In the genomic region with DNA sequence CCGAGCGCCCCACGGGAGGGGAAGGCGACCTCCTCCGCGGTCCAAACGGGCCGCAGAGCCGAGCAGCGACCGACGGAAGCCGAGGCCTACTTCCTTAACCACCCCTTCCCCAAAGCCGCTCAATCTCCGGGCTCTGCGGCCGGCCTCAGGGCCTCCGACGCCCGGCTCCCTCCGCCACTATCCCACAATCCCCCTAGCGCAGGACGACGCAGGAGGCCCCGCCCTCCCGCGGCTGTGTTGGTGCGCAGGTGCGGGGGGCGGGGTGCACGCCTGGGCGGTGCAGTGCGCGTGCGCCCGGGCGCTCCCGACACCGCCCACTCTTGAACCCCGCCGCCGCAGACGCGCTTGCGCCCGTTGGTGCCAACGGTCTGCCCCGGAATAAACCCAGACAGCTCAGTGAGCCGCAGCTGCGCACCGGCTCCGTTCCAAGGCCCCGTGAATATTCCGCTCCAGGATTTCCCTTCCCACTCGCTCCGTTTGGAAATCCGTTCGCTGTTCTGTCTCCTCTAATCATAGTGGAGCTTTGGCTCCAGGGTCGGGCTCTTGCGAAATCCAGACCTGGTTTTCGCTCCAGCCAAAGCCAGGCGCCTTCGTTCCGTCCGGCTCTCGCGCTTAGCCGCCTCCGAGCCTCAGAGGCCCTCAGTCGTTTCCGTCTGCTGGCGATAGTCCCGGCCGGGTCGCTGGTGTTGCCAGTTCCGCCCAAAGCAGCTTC, we compare ENCODE assay signal across 8 cellular contexts. TPM values are rescaled to one million over a fixed set of nuclear protein-coding genes. Genes with fewer than 3 reads are reported as not detected.
DNase-seq lines count a peak whose midpoint lies in the region; ATAC-seq and TF ChIP-seq lines count a peak whose summit lies in the region.

A gene with protein sequence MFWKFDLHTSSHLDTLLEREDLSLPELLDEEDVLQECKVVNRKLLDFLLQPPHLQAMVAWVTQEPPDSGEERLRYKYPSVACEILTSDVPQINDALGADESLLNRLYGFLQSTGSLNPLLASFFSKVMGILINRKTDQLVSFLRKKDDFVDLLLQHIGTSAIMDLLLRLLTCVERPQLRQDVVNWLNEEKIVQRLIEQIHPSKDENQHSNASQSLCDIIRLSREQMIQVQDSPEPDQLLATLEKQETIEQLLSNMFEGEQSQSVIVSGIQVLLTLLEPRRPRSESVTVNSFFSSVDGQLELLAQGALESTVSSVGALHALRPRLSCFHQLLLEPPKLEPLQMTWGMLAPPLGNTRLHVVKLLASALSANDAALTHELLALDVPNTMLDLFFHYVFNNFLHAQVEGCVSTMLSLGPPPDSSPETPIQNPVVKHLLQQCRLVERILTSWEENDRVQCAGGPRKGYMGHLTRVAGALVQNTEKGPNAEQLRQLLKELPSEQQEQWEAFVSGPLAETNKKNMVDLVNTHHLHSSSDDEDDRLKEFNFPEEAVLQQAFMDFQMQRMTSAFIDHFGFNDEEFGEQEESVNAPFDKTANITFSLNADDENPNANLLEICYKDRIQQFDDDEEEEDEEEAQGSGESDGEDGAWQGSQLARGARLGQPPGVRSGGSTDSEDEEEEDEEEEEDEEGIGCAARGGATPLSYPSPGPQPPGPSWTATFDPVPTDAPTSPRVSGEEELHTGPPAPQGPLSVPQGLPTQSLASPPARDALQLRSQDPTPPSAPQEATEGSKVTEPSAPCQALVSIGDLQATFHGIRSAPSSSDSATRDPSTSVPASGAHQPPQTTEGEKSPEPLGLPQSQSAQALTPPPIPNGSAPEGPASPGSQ (minus strand): TSS at position 190 of the 712 bp plus-strand sequence. CDS start 11,914 bp downstream, outside the sequence.

- peaks cover 35% of the 10 kb centered on the region for H3K4me1 ChIP-seq in upper lobe of right lung

- H3K9me3 ChIP-seq in upper lobe of right lung = no peaks in the 10 kb centered on the region

- in situ Hi-C loops in GM13977 (cut with MboI; ENCODE audit: low pct_unique_long_range_greater_than_20kb, low sequenced_read_pairs, unreplicated experiment) = no loop called here

- no peaks in the 10 kb centered on the region for H3K36me3 ChIP-seq in upper lobe of right lung

- ATAC-seq in HG02884 (IDR thresholded peaks at IDR 0.05; ENCODE audit: unreplicated experiment) (peak; percentile 54), left cardiac atrium (peak; percentile 96 to 97), upper lobe of right lung (peak; percentile 95)

- peak within 1 kb of the TSS; percentile 100 for H3K4me3 Mint-ChIP-seq in T-helper 1 cell treated with Interleukin-12 subunit alpha and Interleukin-12 subunit beta and Interleukin-4 antibody, amounts not matched to agents 30 μg/mL and 1 μg/mL, for 36 hours

- peaks cover 32% of the 10 kb centered on the region for H3K36me3 Mint-ChIP-seq in T-helper 1 cell treated with Interleukin-12 subunit alpha and Interleukin-12 subunit beta and Interleukin-4 antibody, amounts not matched to agents 30 μg/mL and 1 μg/mL, for 36 hours (ENCODE audit: low read depth)

- H3K9me3 Mint-ChIP-seq in T-helper 1 cell treated with Interleukin-12 subunit alpha and Interleukin-12 subunit beta and Interleukin-4 antibody, amounts not matched to agents 30 μg/mL and 1 μg/mL, for 36 hours = no peaks in the 10 kb centered on the region

- peak within 1 kb of the TSS; percentile 86 for H3K4me3 ChIP-seq in upper lobe of right lung

- peak within 1 kb of the TSS; percentile 92 for H3K27ac ChIP-seq in upper lobe of right lung

- intact Hi-C loops in left cardiac atrium (cut with DNase I) (no loop called here), posterior vena cava (cut with DNase I) (no loop called here), upper lobe of right lung (cut with DNase I) (no loop called here)

- H3K4me1 Mint-ChIP-seq in T-helper 1 cell treated with Interleukin-12 subunit alpha and Interleukin-12 subunit beta and Interleukin-4 antibody, amounts not matched to agents 30 μg/mL and 1 μg/mL, for 36 hours (ENCODE audit: low read depth) = peaks cover 34% of the 10 kb centered on the region

- peak within 1 kb of the TSS; percentile 98 for H3K27ac Mint-ChIP-seq in T-helper 1 cell treated with Interleukin-12 subunit alpha and Interleukin-12 subunit beta and Interleukin-4 antibody, amounts not matched to agents 30 μg/mL and 1 μg/mL, for 36 hours

- no peaks in the 10 kb centered on the region for H3K27me3 Mint-ChIP-seq in T-helper 1 cell treated with Interleukin-12 subunit alpha and Interleukin-12 subunit beta and Interleukin-4 antibody, amounts not matched to agents 30 μg/mL and 1 μg/mL, for 36 hours (ENCODE audit: low read depth)

- no peaks in the 10 kb centered on the region for H3K27me3 ChIP-seq in upper lobe of right lung

- DNase-seq in GM13977 (ENCODE audit: low spot score) (peak; percentile 99), NCI-H1694 (lab: John Stamatoyannopoulos, UW) (peak; percentile 99), amniotic stem cell (lab: John Stamatoyannopoulos, UW) (peak; percentile 97), left cardiac atrium (peak; percentile 98), posterior vena cava (ENCODE audit: low spot score) (peak; percentile 99), upper lobe of right lung (peak; percentile 98)

- no peak for TF ChIP-seq CTCF in GM13977 (IDR thresholded peaks at IDR 0.05; ENCODE audit: extremely low read depth, insufficient read depth, missing control alignments)
- no peak for TF ChIP-seq CTCF in upper lobe of right lung (IDR thresholded peaks at IDR 0.05)

RNA-seq across cellular contexts. Expression of the gene that starts here (rescaled TPM):
- 10 to 100 TPM; 37.8 to 42.4 TPM for total RNA-seq in left cardiac atrium
- total RNA-seq in posterior vena cava = 10 to 100 TPM; 40.6 to 46.0 TPM
- total RNA-seq in upper lobe of right lung = 61.0 TPM

Comparison
In these comparisons a context has a peak if more than half of its experiments do, and no peak if none do; other contexts are left out.
1. Peak in every context shown above with its lines: DNase-seq, ATAC-seq, H3K4me3 ChIP-seq and H3K27ac ChIP-seq.